In genomic region chr2:230712443-230713330, GRCh38 we compare ENCODE assay signal across 8 cellular contexts. TPM values are rescaled to one million over a fixed set of nuclear protein-coding genes. Genes with fewer than 3 reads are reported as not detected.
A peak's percentile ranks its signal among the peaks of the same experiment; 100 is the strongest.
DNase-seq lines count a peak whose midpoint lies in the region; FAIRE-seq and TF ChIP-seq lines count a peak whose summit lies in the region.

Gene CAB39, plus strand, starts transcription at chr2:230712842. Its CDS starts 47,160 bp downstream, at chr2:230760002.

- H3K36me3 Mint-ChIP-seq in neural crest cell (ENCODE audit: low read depth): peaks cover 2% of the 10 kb centered on the region

- TF ChIP-seq POLR2A in H54 (IDR thresholded peaks at IDR 0.05; ENCODE audit: low read depth, low read length): peak; percentile 75

- DNase-seq in ELR (ENCODE audit: low read depth): peak; percentile 93
- peak; percentile 80 for DNase-seq in H54 (ENCODE audit: insufficient read length, low spot score)
- DNase-seq in LoVo (ENCODE audit: low spot score): peak; percentile 90
- DNase-seq in SHP77 (lab: John Stamatoyannopoulos, UW): peak; percentile 67 to 90
- peak; percentile 96 for DNase-seq in activated effector memory CD4-positive, alpha-beta T cell treated with anti-CD3 and anti-CD28 coated beads, Interleukin-2, amount 50 U/mL, for 16 hours
- peak; percentile 89 for DNase-seq in fibroblast of villous mesenchyme (ENCODE audit: low read depth)
- peak; percentile 77 for DNase-seq in neural crest cell (ENCODE audit: low read depth, low spot score)

- FAIRE-seq in H54 (lab: Jason Lieb, UNC): no peak

- peaks cover 20% of the 10 kb centered on the region for H3K27me3 Mint-ChIP-seq in neural crest cell (ENCODE audit: low read depth)

- H3K36me3 ChIP-seq in stomach smooth muscle (ENCODE audit: control insufficient read depth in 2 of 2, insufficient read depth in 2 of 2, low read length in 2 of 2): no peaks in the 10 kb centered on the region

- H3K27me3 ChIP-seq in stomach smooth muscle (ENCODE audit: control insufficient read depth in 1 of 2, insufficient read depth in 2 of 2, low read length in 2 of 2): no peaks in the 10 kb centered on the region

- no peaks in the 10 kb centered on the region for H3K9me3 ChIP-seq in stomach smooth muscle (ENCODE audit: control insufficient read depth in 2 of 2, low read length in 2 of 2)

- peak within 1 kb of the TSS; percentile 85 to 91 for H3K9ac ChIP-seq in stomach smooth muscle (ENCODE audit: low read length in 2 of 2)

- H3K27ac ChIP-seq in stomach smooth muscle (ENCODE audit: low read length): peak within 1 kb of the TSS; percentile 81

- H3K27ac Mint-ChIP-seq in neural crest cell (ENCODE audit: unreplicated experiment): peak within 1 kb of the TSS; percentile 95

- H3K4me3 ChIP-seq in fibroblast of villous mesenchyme (ENCODE audit: low read depth, low read length) (peak within 1 kb of the TSS; percentile 82), stomach smooth muscle (ENCODE audit: low read length in 2 of 2) (peak within 1 kb of the TSS; percentile 93 to 94)

- peaks cover 30% of the 10 kb centered on the region for H3K4me1 Mint-ChIP-seq in neural crest cell

- peak within 1 kb of the TSS; percentile 96 for H3K4me3 Mint-ChIP-seq in neural crest cell

- H3K4me1 ChIP-seq in stomach smooth muscle (ENCODE audit: control insufficient read depth, insufficient read depth, low read length): peaks cover 16% of the 10 kb centered on the region

- H3K9me3 Mint-ChIP-seq in neural crest cell: no peaks in the 10 kb centered on the region

- TF ChIP-seq CTCF in fibroblast of villous mesenchyme (IDR thresholded peaks at IDR 0.05; ENCODE audit: insufficient read depth, low read depth, low read length) (peak; percentile 63), neural crest cell (conservative IDR thresholded peaks at IDR 0.05) (peak; percentile 84)

RNA-seq across cellular contexts. Expression of gene CAB39, which starts in this region (rescaled TPM):
- total RNA-seq in fibroblast of villous mesenchyme (51.2 and 86.4 TPM in 2 replicates), neural crest cell (40.6 and 43.7 TPM in 2 replicates)

Comparison
In these comparisons a context has a peak if more than half of its experiments do, and no peak if none do; other contexts are left out.
1. Peak in every context shown above with its lines: DNase-seq, H3K4me3 ChIP-seq and H3K27ac ChIP-seq.